Comparison of ENCODE assay signal across 14 cellular contexts in genomic region chr2:237118025-237118424, GRCh38. TPM values are rescaled to one million over a fixed set of nuclear protein-coding genes. Genes with fewer than 3 reads are reported as not detected.
DNase-seq lines count a peak whose midpoint lies in the region; TF ChIP-seq lines count a peak whose summit lies in the region.
"Had no signal": no experiment of that assay in that cellular context is flagged by ENCODE, and none has a peak within 500 bp of the region (broad histone marks: within the 10 kb centered on the region; RNA-seq: fewer than 3 reads in every experiment).

No MANE protein-coding gene starts in this region.

- H3K4me3 ChIP-seq in fibroblast of pulmonary artery (replicated peaks; ENCODE audit: low read depth, low read length) (no peak overlapping the region), testis (no peak overlapping the region)
- H3K4me3 ChIP-seq: dorsolateral prefrontal cortex had no signal

- no peaks in the 10 kb centered on the region for H3K27me3 ChIP-seq in testis
- H3K27me3 ChIP-seq: dorsolateral prefrontal cortex had no signal

- TF ChIP-seq POLR2A in testis (IDR thresholded peaks at IDR 0.05), result no peak

- H3K27ac Mint-ChIP-seq in HFFc6, result no peak overlapping the region
- H3K27ac Mint-ChIP-seq: activated CD4-positive, alpha-beta T cell treated with anti-CD3 and anti-CD28 coated beads, Interleukin-2, amount 10 ng/mL, durations not matched to agents 24 days and 14 days; T-helper 17 cell had no signal

- peaks cover 45% of the 10 kb centered on the region for H3K4me1 Mint-ChIP-seq in HFFc6 (ENCODE audit: low read depth)
- H3K4me1 Mint-ChIP-seq: T-helper 17 cell had no signal

- WGBS in testis, 2 donors, result 64 to 85% methylated on average over 1 of the region's 1 CpG

- intact Hi-C loops in testis (cut with DNase I; ENCODE audit: low total_unique reads), result no loop called here

- no peaks in the 10 kb centered on the region for H3K9me3 Mint-ChIP-seq in HFFc6
- H3K9me3 Mint-ChIP-seq: activated CD4-positive, alpha-beta T cell treated with anti-CD3 and anti-CD28 coated beads, Interleukin-2, amount 10 ng/mL, durations not matched to agents 24 days and 14 days had no signal

- no peaks in the 10 kb centered on the region for H3K36me3 Mint-ChIP-seq in HFFc6 (ENCODE audit: low read depth)

- peak; percentile 44 for DNase-seq in AG08395 (ENCODE audit: low spot score)
- DNase-seq in HFFc6, result peak; percentile 11
- DNase-seq in RWPE1 (ENCODE audit: low spot score), result peak; percentile 81
- peak; percentile 21 for DNase-seq in fibroblast of pulmonary artery (ENCODE audit: low read depth)
- DNase-seq in C1 segment of cervical spinal cord (lab: John Stamatoyannopoulos, UW), result no peak
- DNase-seq in NCI-H1436 (lab: John Stamatoyannopoulos, UW), result no peak
- DNase-seq in T-helper 9 cell, result no peak
- no peak for DNase-seq in testis
- DNase-seq: activated CD4-positive, alpha-beta T cell treated with anti-CD3 and anti-CD28 coated beads, Interleukin-2, amount 10 ng/mL, durations not matched to agents 24 days and 14 days; activated T-cell treated with anti-CD3 and anti-CD28 coated beads, Interleukin-2, amount 50 U/mL, for 48 hours; dorsolateral prefrontal cortex; glutamatergic neuron; islet precursor cell; T-helper 17 cell had no signal

- no peak overlapping the region for H3K27ac ChIP-seq in RWPE1
- H3K27ac ChIP-seq in testis, result no peak overlapping the region
- H3K27ac ChIP-seq: dorsolateral prefrontal cortex had no signal

- no peak overlapping the region for H3K4me3 Mint-ChIP-seq in HFFc6
- H3K4me3 Mint-ChIP-seq: activated CD4-positive, alpha-beta T cell treated with anti-CD3 and anti-CD28 coated beads, Interleukin-2, amount 10 ng/mL, durations not matched to agents 24 days and 14 days; T-helper 17 cell had no signal

- CTCF ChIA-PET in RWPE1 (lab: Yijun Ruan, JAX), result interaction anchor here (0.7 kb wide), 1 partner anchor 181 kb away, joined by 3 read pairs; no protein-coding TSS in a partner anchor

- no peaks in the 10 kb centered on the region; the same call in 1 of the 2 replicates for H3K27me3 Mint-ChIP-seq in HFFc6 (ENCODE audit: insufficient read depth)
- H3K27me3 Mint-ChIP-seq: T-helper 17 cell had no signal

- TF ChIP-seq CTCF in HFFc6 (IDR thresholded peaks at IDR 0.05), result no peak
- TF ChIP-seq CTCF in RWPE1 (conservative IDR thresholded peaks at IDR 0.05; ENCODE audit: low read depth), result no peak
- no peak for TF ChIP-seq CTCF in fibroblast of pulmonary artery (IDR thresholded peaks at IDR 0.05; ENCODE audit: low read length, missing control alignments)
- TF ChIP-seq CTCF in testis (IDR thresholded peaks at IDR 0.05), result no peak

- POLR2A ChIA-PET in RWPE1 (lab: Yijun Ruan, JAX; ENCODE audit: low non-redundant PET), result no interaction called here

- no peaks in the 10 kb centered on the region for H3K4me1 ChIP-seq in testis

- no peaks in the 10 kb centered on the region for H3K9me3 ChIP-seq in testis

- no peaks in the 10 kb centered on the region for H3K36me3 ChIP-seq in testis (ENCODE audit: low read depth, missing control alignments)

RNA-seq across cellular contexts. Expression of gene COPS8, which starts 32.3 kb away (rescaled TPM):
- total RNA-seq in HFFc6 (2021; fragmentation: NEBNext Ultra II Directional; extraction: Animal tissue kit (Norgen Biotek cat#: 25700)), result 100 to 1,000 TPM in 3 of 6 experiments, 10 to 100 TPM in 3; 86.8 to 107 (median 99.8) TPM
- total RNA-seq in testis, result 100 to 1,000 TPM; 104 to 117 TPM
- polyA plus RNA-seq in testis (ENCODE audit: insufficient read depth, low read depth, low replicate concordance), result 108 TPM

Comparison
In these comparisons a context has a peak if more than half of its experiments do, and no peak if none do; other contexts are left out.
1. DNase-seq: peak in AG08395 (single experiment), HFFc6 (single experiment), RWPE1 (single experiment) and fibroblast of pulmonary artery (single experiment); none in C1 segment of cervical spinal cord (0 of 14), NCI-H1436 (single experiment), T-helper 9 cell (single experiment) and testis (single experiment).